In genomic region chr14:64973026-64973442, GRCh38 we compare ENCODE assay signal across 10 cellular contexts. TPM values are rescaled to one million over a fixed set of nuclear protein-coding genes. Genes with fewer than 3 reads are reported as not detected.
A peak's percentile ranks its signal among the peaks of the same experiment; 100 is the strongest.
DNase-seq lines count a peak whose midpoint lies in the region; ATAC-seq and TF ChIP-seq lines count a peak whose summit lies in the region.
"Had no signal": no experiment of that assay in that cellular context is flagged by ENCODE, and none has a peak within 500 bp of the region (broad histone marks: within the 10 kb centered on the region; RNA-seq: fewer than 3 reads in every experiment).

No MANE protein-coding gene starts in this region.

- CTCF ChIA-PET in activated CD8-positive, alpha-beta memory T cell treated with anti-CD3 and anti-CD28 coated beads, Interleukin-2, amount 10 ng/mL, durations not matched to agents 7 days and 5 days (lab: Charles Lee): interaction anchor here (0.9 to 1.6 kb wide), 3 partner anchors 9 to 47 kb away, joined by 4 read pairs; no protein-coding TSS in a partner anchor
- CTCF ChIA-PET in PC-9 (lab: Charles Lee): no interaction called here

- peak overlapping the region; percentile 68 for H3K4me3 Mint-ChIP-seq in activated CD8-positive, alpha-beta memory T cell treated with anti-CD3 and anti-CD28 coated beads, Interleukin-2, amount 10 ng/mL, durations not matched to agents 7 days and 5 days
- peak overlapping the region; percentile 89 for H3K4me3 Mint-ChIP-seq in endothelial cell (ENCODE audit: unreplicated experiment)

- intact Hi-C loops in PC-9 (cut with micrococcal nuclease; ENCODE audit: unreplicated experiment): loop anchor here (5.0 kb wide), 2 partner anchors 216 to 471 kb away; partner anchors contain the start of genes ZBTB1 and ZBTB25

- TF ChIP-seq CTCF in PC-9 (conservative IDR thresholded peaks at IDR 0.05) (no peak), endothelial cell (IDR thresholded peaks at IDR 0.05; ENCODE audit: unreplicated experiment) (no peak)

- H3K9ac ChIP-seq in skeletal muscle satellite cell (ENCODE audit: low read depth, low read length): peak overlapping the region; percentile 82

- ATAC-seq in activated CD8-positive, alpha-beta memory T cell treated with anti-CD3 and anti-CD28 coated beads, Interleukin-2, amount 10 ng/mL, durations not matched to agents 7 days and 5 days: no peak
- no peak for ATAC-seq in HG03457 (IDR thresholded peaks at IDR 0.05; ENCODE audit: unreplicated experiment)

- no peaks in the 10 kb centered on the region for H4K20me1 ChIP-seq in PC-9 (ENCODE audit: insufficient read depth)

- peaks cover 4% of the 10 kb centered on the region for H3K4me1 Mint-ChIP-seq in activated CD8-positive, alpha-beta memory T cell treated with anti-CD3 and anti-CD28 coated beads, Interleukin-2, amount 10 ng/mL, durations not matched to agents 7 days and 5 days
- H3K4me1 Mint-ChIP-seq in endothelial cell (ENCODE audit: unreplicated experiment): peaks cover 20% of the 10 kb centered on the region

- H3F3A ChIP-seq in PC-9 (ENCODE audit: insufficient read depth, low read depth): peaks cover 31% of the 10 kb centered on the region

- peak overlapping the region; percentile 87 for H3K4me2 ChIP-seq in PC-9
- H3K4me2 ChIP-seq in skeletal muscle satellite cell (ENCODE audit: low read length): peak overlapping the region; percentile 96

- H3K9me2 ChIP-seq in PC-9 (ENCODE audit: insufficient read depth): no peaks in the 10 kb centered on the region

- no peak for DNase-seq in activated CD8-positive, alpha-beta memory T cell treated with anti-CD3 and anti-CD28 coated beads, Interleukin-2, amount 10 ng/mL, durations not matched to agents 7 days and 5 days
- DNase-seq in activated CD8-positive, alpha-beta memory T cell treated with anti-CD3 and anti-CD28 coated beads for 24 hours: no peak
- DNase-seq in PC-9 (no peak), endothelial cell (ENCODE audit: low spot score) (no peak), Ammon's horn (ENCODE audit: low spot score) (no peak), cortex of kidney (lab: John Stamatoyannopoulos, UW) (no peak)
- DNase-seq: activated CD4-positive, alpha-beta T cell treated with anti-CD3 and anti-CD28 coated beads for 1 hour had no signal

- no peak overlapping the region for H3K27ac Mint-ChIP-seq in activated CD8-positive, alpha-beta memory T cell treated with anti-CD3 and anti-CD28 coated beads, Interleukin-2, amount 10 ng/mL, durations not matched to agents 7 days and 5 days
- no peak overlapping the region for H3K27ac Mint-ChIP-seq in endothelial cell (ENCODE audit: unreplicated experiment)

- H3K9me3 ChIP-seq in PC-9 (ENCODE audit: insufficient read depth, low read depth): no peaks in the 10 kb centered on the region
- no peaks in the 10 kb centered on the region for H3K9me3 ChIP-seq in skeletal muscle satellite cell (replicated peaks; ENCODE audit: low read length)

- no peaks in the 10 kb centered on the region for H3K36me3 Mint-ChIP-seq in activated CD8-positive, alpha-beta memory T cell treated with anti-CD3 and anti-CD28 coated beads, Interleukin-2, amount 10 ng/mL, durations not matched to agents 7 days and 5 days
- H3K36me3 Mint-ChIP-seq in endothelial cell (ENCODE audit: low read depth, unreplicated experiment): no peaks in the 10 kb centered on the region

- POLR2A ChIA-PET in PC-9 (lab: Charles Lee; ENCODE audit: unreplicated experiment): no interaction called here

- H3K79me2 ChIP-seq in PC-9 (ENCODE audit: low read depth): peaks cover 42% of the 10 kb centered on the region

- H3K4me1 ChIP-seq in PC-9 (replicated peaks; ENCODE audit: insufficient read depth) (peaks cover 37% of the 10 kb centered on the region), skeletal muscle satellite cell (ENCODE audit: control insufficient read depth, insufficient read depth, low read length) (peaks cover 11% of the 10 kb centered on the region)

- no peaks in the 10 kb centered on the region for H3K9me3 Mint-ChIP-seq in activated CD8-positive, alpha-beta memory T cell treated with anti-CD3 and anti-CD28 coated beads, Interleukin-2, amount 10 ng/mL, durations not matched to agents 7 days and 5 days (ENCODE audit: low read depth)
- H3K9me3 Mint-ChIP-seq in endothelial cell (ENCODE audit: unreplicated experiment): no peaks in the 10 kb centered on the region

- H3K36me3 ChIP-seq in PC-9 (ENCODE audit: low read depth) (no peaks in the 10 kb centered on the region), skeletal muscle satellite cell (ENCODE audit: insufficient read depth, low read length) (no peaks in the 10 kb centered on the region)

- peak overlapping the region; percentile 83; the same call in 1 of the 2 replicates for H3K4me3 ChIP-seq in PC-9
- no peak overlapping the region for H3K4me3 ChIP-seq in skeletal muscle satellite cell (ENCODE audit: low read length)

- peak overlapping the region; percentile 83; the same call in 1 of the 2 replicates for H2AFZ ChIP-seq in PC-9

- no peaks in the 10 kb centered on the region for H3K27me3 ChIP-seq in PC-9 (ENCODE audit: insufficient read depth, low read depth)
- H3K27me3 ChIP-seq in skeletal muscle satellite cell (ENCODE audit: control insufficient read depth, insufficient read depth, low read length): peaks cover 8% of the 10 kb centered on the region

- BruUV-seq in PC-9 (replicated peaks; lab: Mats Ljungman, UMichigan): no TSS peak

- no peak overlapping the region for H3K27ac ChIP-seq in PC-9

- H3K27me3 Mint-ChIP-seq in activated CD8-positive, alpha-beta memory T cell treated with anti-CD3 and anti-CD28 coated beads, Interleukin-2, amount 10 ng/mL, durations not matched to agents 7 days and 5 days: peaks cover 25% of the 10 kb centered on the region
- peaks cover 14% of the 10 kb centered on the region for H3K27me3 Mint-ChIP-seq in endothelial cell (ENCODE audit: unreplicated experiment)

RNA-seq across cellular contexts. Expression of gene RAB15, which starts 0.9 kb away (rescaled TPM):
- total RNA-seq in activated CD8-positive, alpha-beta memory T cell treated with anti-CD3 and anti-CD28 coated beads, Interleukin-2, amount 10 ng/mL, durations not matched to agents 7 days and 5 days: 1 to 10 TPM; 2.1 to 2.3 TPM
- total RNA-seq in PC-9 (2021) (52.9 and 74.9 TPM in 2 replicates), endothelial cell (ENCODE audit: unreplicated experiment) (20.9 TPM)
- total RNA-seq in skeletal muscle satellite cell (2012; rRNA removed): 2.8 and 6.3 TPM in 2 replicates

RNA-seq across cellular contexts. Expression of gene FNTB, which starts 13.7 kb away (rescaled TPM):
- total RNA-seq in activated CD8-positive, alpha-beta memory T cell treated with anti-CD3 and anti-CD28 coated beads, Interleukin-2, amount 10 ng/mL, durations not matched to agents 7 days and 5 days: 10 to 100 TPM; 15.0 to 15.6 TPM
- total RNA-seq in PC-9 (2021): 23.5 and 35.3 TPM in 2 replicates
- 16.9 TPM for total RNA-seq in endothelial cell (ENCODE audit: unreplicated experiment)
- total RNA-seq in skeletal muscle satellite cell (2012; rRNA removed): 9.6 and 16.8 TPM in 2 replicates

RNA-seq across cellular contexts. Expression of gene GPX2, which starts 30.5 kb away (rescaled TPM):
- not detected for total RNA-seq in activated CD8-positive, alpha-beta memory T cell treated with anti-CD3 and anti-CD28 coated beads, Interleukin-2, amount 10 ng/mL, durations not matched to agents 7 days and 5 days
- total RNA-seq in PC-9 (2021) (196 and 323 TPM in 2 replicates), endothelial cell (ENCODE audit: unreplicated experiment) (not detected)
- not detected in 2 replicates for total RNA-seq in skeletal muscle satellite cell (2012; rRNA removed)
- total RNA-seq: cerebellum had no signal

RNA-seq across cellular contexts. Expression of gene CHURC1, which starts 58.8 kb away (rescaled TPM):
- 10 to 100 TPM; 49.3 to 57.9 TPM for total RNA-seq in activated CD8-positive, alpha-beta memory T cell treated with anti-CD3 and anti-CD28 coated beads, Interleukin-2, amount 10 ng/mL, durations not matched to agents 7 days and 5 days
- total RNA-seq in PC-9 (2021) (88.1 and 91.8 TPM in 2 replicates), endothelial cell (ENCODE audit: unreplicated experiment) (36.2 TPM)
- total RNA-seq in skeletal muscle satellite cell (2012; rRNA removed): 53.1 and 63.4 TPM in 2 replicates

Comparison
In these comparisons a context has a peak if more than half of its experiments do, and no peak if none do; other contexts are left out.
1. RNA of gene GPX2, which starts 30.5 kb away (total RNA-seq): 196 to 323 TPM in PC-9; not detected in activated CD8-positive, alpha-beta memory T cell treated with anti-CD3 and anti-CD28 coated beads, Interleukin-2, amount 10 ng/mL, durations not matched to agents 7 days and 5 days and not detected in endothelial cell (single experiment); every median in the first group is over 100 times any median in the second.